ENCODE assay signal across 15 cellular contexts in genomic region chr3:170360916-170361315, GRCh38. TPM values are rescaled to one million over a fixed set of nuclear protein-coding genes. Genes with fewer than 3 reads are reported as not detected.
DNase-seq lines count a peak whose midpoint lies in the region; ATAC-seq and TF ChIP-seq lines count a peak whose summit lies in the region.
"Had no signal": no experiment of that assay in that cellular context is flagged by ENCODE, and none has a peak within 500 bp of the region (broad histone marks: within the 10 kb centered on the region; RNA-seq: fewer than 3 reads in every experiment).

No MANE protein-coding gene starts in this region.

- peaks cover 19 to 25% of the 10 kb centered on the region in 2 donors for H3K36me3 Mint-ChIP-seq in CD4-positive, alpha-beta memory T cell
- H3K36me3 Mint-ChIP-seq in endodermal cell (ENCODE audit: low read depth) (peaks cover 60% of the 10 kb centered on the region), nephron (ENCODE audit: low read depth) (peaks cover 65% of the 10 kb centered on the region)

- intact Hi-C loops in CD4-positive, alpha-beta memory T cell (cut with micrococcal nuclease): no loop called here

- ATAC-seq in GM21367 (IDR thresholded peaks at IDR 0.05; ENCODE audit: unreplicated experiment): no peak

- POLR2A ChIA-PET in CD4-positive, alpha-beta memory T cell (lab: Charles Lee; ENCODE audit: partially characterized antibody): interaction anchor here (0.9 kb wide), 1 partner anchor 179 kb away, joined by 4 read pairs; the partner anchor contains the start of gene PHC3

- H3K4me3 ChIP-seq in CD4-positive, alpha-beta memory T cell (ENCODE audit: low read length in 2 of 2): no peak overlapping the region
- H3K4me3 ChIP-seq in MG63: 0 out of 2 replicates have a peak overlapping the region, but pooled peaks have one; percentile 5
- H3K4me3 ChIP-seq in endodermal cell (ENCODE audit: low read length): peak overlapping the region; percentile 94
- no peak overlapping the region for H3K4me3 ChIP-seq in SJCRH30
- H3K4me3 ChIP-seq: sigmoid colon had no signal

- CTCF ChIA-PET in CD4-positive, alpha-beta memory T cell (lab: Charles Lee; ENCODE audit: partially characterized antibody): no interaction called here

- no peaks in the 10 kb centered on the region for H3K9me3 ChIP-seq in CD4-positive, alpha-beta memory T cell (ENCODE audit: control insufficient read depth in 1 of 2, low read length in 2 of 2)
- H3K9me3 ChIP-seq in MG63: no peaks in the 10 kb centered on the region
- no peaks in the 10 kb centered on the region for H3K9me3 ChIP-seq in endodermal cell (ENCODE audit: control insufficient read depth, low read length)
- no peaks in the 10 kb centered on the region for H3K9me3 ChIP-seq in SJCRH30 (replicated peaks)
- H3K9me3 ChIP-seq: sigmoid colon had no signal

- peaks cover 35 to 67% (median 47%) of the 10 kb centered on the region in 4 donors for H3K4me1 Mint-ChIP-seq in CD4-positive, alpha-beta memory T cell
- H3K4me1 Mint-ChIP-seq in endodermal cell (peaks cover 27% of the 10 kb centered on the region), nephron (peaks cover 45% of the 10 kb centered on the region)

- H3K27me3 ChIP-seq in CD4-positive, alpha-beta memory T cell (ENCODE audit: insufficient read depth, low read length): no peaks in the 10 kb centered on the region
- H3K27me3 ChIP-seq in MG63 (no peaks in the 10 kb centered on the region), endodermal cell (ENCODE audit: control insufficient read depth, insufficient read depth, low read length, poor library complexity, severe bottlenecking) (no peaks in the 10 kb centered on the region), SJCRH30 (no peaks in the 10 kb centered on the region)
- H3K27me3 ChIP-seq: sigmoid colon had no signal

- H3K9me3 Mint-ChIP-seq in CD4-positive, alpha-beta memory T cell: peaks cover 0 to 4% (median 0%) of the 10 kb centered on the region in 8 donors
- H3K9me3 Mint-ChIP-seq in endodermal cell: no peaks in the 10 kb centered on the region
- peaks cover 2% of the 10 kb centered on the region for H3K9me3 Mint-ChIP-seq in nephron

- TF ChIP-seq CTCF in endodermal cell (conservative IDR thresholded peaks at IDR 0.05) (no peak), nephron (IDR thresholded peaks at IDR 0.05; ENCODE audit: unreplicated experiment in 3 of 3) (no peak)

- no peak for DNase-seq in CD4-positive, alpha-beta memory T cell
- DNase-seq in MG63: no peak
- no peak for DNase-seq in endodermal cell
- no peak for DNase-seq in NCI-H345 treated with DMSO at 0.1 percent for 48 hours (lab: John Stamatoyannopoulos, UW; ENCODE audit: unreplicated experiment)
- no peak for DNase-seq in SJCRH30
- no peak for DNase-seq in NCI-H1930 (lab: John Stamatoyannopoulos, UW)
- DNase-seq: activated CD4-positive, alpha-beta T cell treated with anti-CD3 and anti-CD28 coated beads for 1 hour; activated naive CD4-positive, alpha-beta T cell; COR-L47; kidney glomerular epithelial cell; NCI-H1092; sigmoid colon; stimulated activated CD8-positive, alpha-beta memory T cell treated with anti-CD3 and anti-CD28 coated beads, Interleukin-4, amount 100 ng/mL, for 48 hours had no signal

- no peaks in the 10 kb centered on the region for H3K27me3 Mint-ChIP-seq in CD4-positive, alpha-beta memory T cell
- H3K27me3 Mint-ChIP-seq in endodermal cell (ENCODE audit: insufficient read depth): no peaks in the 10 kb centered on the region
- no peaks in the 10 kb centered on the region for H3K27me3 Mint-ChIP-seq in nephron (ENCODE audit: low read depth)

- H3K9ac ChIP-seq in endodermal cell (ENCODE audit: extremely low read depth, low read length, poor library complexity, severe bottlenecking): peak overlapping the region; percentile 1

- H3K4me1 ChIP-seq in CD4-positive, alpha-beta memory T cell (ENCODE audit: insufficient read depth, low read length): peaks cover 48% of the 10 kb centered on the region
- H3K4me1 ChIP-seq in endodermal cell (ENCODE audit: control insufficient read depth, insufficient read depth, low read length): peaks cover 2% of the 10 kb centered on the region
- H3K4me1 ChIP-seq in SJCRH30: peaks cover 8% of the 10 kb centered on the region; the same call in 1 of the 2 replicates

- peak overlapping the region in 1 of 8 donors; percentile 31 for H3K4me3 Mint-ChIP-seq in CD4-positive, alpha-beta memory T cell
- peak overlapping the region; percentile 90 for H3K4me3 Mint-ChIP-seq in endodermal cell
- peak overlapping the region; percentile 94 to 97 (median 96) for H3K4me3 Mint-ChIP-seq in nephron

- peak overlapping the region in 4 of 7 donors; percentile 17 to 95 (median 48) for H3K27ac Mint-ChIP-seq in CD4-positive, alpha-beta memory T cell
- H3K27ac Mint-ChIP-seq in endodermal cell (peak overlapping the region; percentile 77), nephron (peak overlapping the region; percentile 42 to 81 (median 77))

- 69 to 80% methylated on average over 4 to 5 of the region's 5 CpGs for WGBS in endodermal cell (ENCODE audit: insufficient coverage in 1 of 2, insufficient read length in 1 of 2), 2 experiments

- no peak overlapping the region for H3K27ac ChIP-seq in CD4-positive, alpha-beta memory T cell (ENCODE audit: low read depth, low read length)
- H3K27ac ChIP-seq in endodermal cell (ENCODE audit: low read depth, low read length): no peak overlapping the region
- H3K27ac ChIP-seq in SJCRH30: no peak overlapping the region
- H3K27ac ChIP-seq: sigmoid colon had no signal

- H3K36me3 ChIP-seq in CD4-positive, alpha-beta memory T cell (ENCODE audit: insufficient read depth, low read length): no peaks in the 10 kb centered on the region
- H3K36me3 ChIP-seq in MG63 (peaks cover 50% of the 10 kb centered on the region), endodermal cell (ENCODE audit: control insufficient read depth, insufficient read depth, low read length) (peaks cover 63% of the 10 kb centered on the region), SJCRH30 (peaks cover 56% of the 10 kb centered on the region)
- H3K36me3 ChIP-seq: sigmoid colon had no signal

RNA-seq across cellular contexts. Expression of gene SKIL, which starts 3.4 kb away (rescaled TPM):
- 10 to 100 TPM; 59.3 to 60.4 TPM for total RNA-seq in CD4-positive, alpha-beta memory T cell
- 1 to 10 TPM; 2.5 to 4.4 TPM for polyA plus RNA-seq in CD4-positive, alpha-beta memory T cell
- total RNA-seq in MG63 (2014; rRNA removed; shearing (Covaris generic); ENCODE audit: low replicate concordance): 26.8 and 27.5 TPM in 2 replicates
- 100 to 1,000 TPM; 147 to 174 TPM for total RNA-seq in endodermal cell
- 66.6 TPM for polyA plus RNA-seq in endodermal cell (2013, experiment 1 of 2)
- 78.0 TPM for polyA plus RNA-seq in endodermal cell (2013, experiment 2 of 2)
- total RNA-seq in SJCRH30 (2014; rRNA removed; shearing (Covaris generic)): 82.5 and 96.4 TPM in 2 replicates

RNA-seq across cellular contexts. Expression of gene CLDN11, which starts 57.8 kb away (rescaled TPM):
- under 1 TPM; 0.32 to 0.33 TPM for total RNA-seq in CD4-positive, alpha-beta memory T cell
- not detected for polyA plus RNA-seq in CD4-positive, alpha-beta memory T cell
- 18.6 and 28.7 TPM in 2 replicates for total RNA-seq in MG63 (2014; rRNA removed; shearing (Covaris generic); ENCODE audit: low replicate concordance)
- total RNA-seq in endodermal cell: 10 to 100 TPM; 15.3 to 26.1 TPM
- 14.0 TPM for polyA plus RNA-seq in endodermal cell (2013, experiment 1 of 2)
- 14.3 TPM for polyA plus RNA-seq in endodermal cell (2013, experiment 2 of 2)
- total RNA-seq in SJCRH30 (2014; rRNA removed; shearing (Covaris generic)): 0.30 and 0.33 TPM in 2 replicates

Comparison
In these comparisons a context has a peak if more than half of its experiments do, and no peak if none do; other contexts are left out.
1. H3K4me3 ChIP-seq: peak in MG63 (single experiment) and endodermal cell (single experiment); none in CD4-positive, alpha-beta memory T cell (0 of 2) and SJCRH30 (single experiment).
2. RNA of gene CLDN11, which starts 57.8 kb away (total RNA-seq): 18.6 to 28.7 TPM in MG63 and 15.3 to 26.1 TPM in endodermal cell; 0.32 to 0.33 TPM in CD4-positive, alpha-beta memory T cell and 0.30 to 0.33 TPM in SJCRH30; every median in the first group is over 10 times any median in the second.
3. Peak in every context shown above with its lines, with median percentiles within 50 percentile points of each other: H3K27ac Mint-ChIP-seq.